7 cellular contexts compared by ENCODE assay signal in genomic region chr7:44849277-44850210, GRCh38. TPM values are rescaled to one million over a fixed set of nuclear protein-coding genes. Genes with fewer than 3 reads are reported as not detected.
DNase-seq lines count a peak whose midpoint lies in the region; ATAC-seq, FAIRE-seq and TF ChIP-seq lines count a peak whose summit lies in the region.

No MANE protein-coding gene starts in this region.

- H3K36me3 ChIP-seq in DOHH2 (ENCODE audit: control insufficient read depth, low read length) = peaks cover 38% of the 10 kb centered on the region
- H3K36me3 ChIP-seq in MG63 = no peaks in the 10 kb centered on the region
- no peaks in the 10 kb centered on the region for H3K36me3 ChIP-seq in neutrophil

- H3K27me3 ChIP-seq in DOHH2 (ENCODE audit: control insufficient read depth, low read length) (no peaks in the 10 kb centered on the region), MG63 (no peaks in the 10 kb centered on the region), neutrophil (no peaks in the 10 kb centered on the region)

- peak overlapping the region; percentile 88 for H3K4me3 ChIP-seq in DOHH2 (ENCODE audit: low read length)
- peak overlapping the region; percentile 73 for H3K4me3 ChIP-seq in MG63
- H3K4me3 ChIP-seq in neutrophil (ENCODE audit: low read depth in 1 of 2, low read length in 1 of 2) = no peak overlapping the region

- H3F3A ChIP-seq in DOHH2 (ENCODE audit: control insufficient read depth, insufficient read depth) = peaks cover 25% of the 10 kb centered on the region

- H3K9me2 ChIP-seq in DOHH2 (replicated peaks; ENCODE audit: control insufficient read depth, low read length) = no peaks in the 10 kb centered on the region

- H3K4me1 Mint-ChIP-seq in MCF 10A (ENCODE audit: insufficient read depth, unreplicated experiment) = peaks cover 11% of the 10 kb centered on the region

- POLR2A ChIA-PET in MCF 10A (lab: Yijun Ruan, JAX) = interaction anchor here (0.6 to 8.1 kb wide), 14 partner anchors 18 to 276 kb away, joined by 3 to 140 read pairs (median 10); partner anchors contain the start of genes DDX56, PPIA, PURB and TBRG4

- CTCF ChIA-PET in MCF 10A (lab: Yijun Ruan, JAX) = interaction anchor here (0.6 to 1.9 kb wide), 10 partner anchors 8 to 286 kb away, joined by 3 to 11 read pairs (median 6); no protein-coding TSS in a partner anchor

- intact Hi-C loops in MCF 10A (cut with micrococcal nuclease) = loop anchor here (5.0 to 10.0 kb wide), 2 partner anchors 77 to 175 kb away; no protein-coding TSS in a partner anchor

- no peak overlapping the region for H3K27ac Mint-ChIP-seq in MCF 10A (ENCODE audit: low read depth, unreplicated experiment)

- H3K4me1 ChIP-seq in DOHH2 (ENCODE audit: control insufficient read depth, low read length) = peaks cover 29% of the 10 kb centered on the region
- peaks cover 53 to 55% of the 10 kb centered on the region in 2 experiments for H3K4me1 ChIP-seq in neutrophil (ENCODE audit: control insufficient read depth in 1 of 2, insufficient read depth in 1 of 2, low read depth in 1 of 2, low read length in 1 of 2)

- H4K20me1 ChIP-seq in DOHH2 (ENCODE audit: control insufficient read depth, insufficient read depth, low read depth, low read length) = peaks cover 21% of the 10 kb centered on the region

- no TSS peak for BruUV-seq in MCF 10A (replicated peaks; lab: Mats Ljungman, UMichigan)

- H3K4me2 ChIP-seq in DOHH2 (ENCODE audit: low read length) = peak overlapping the region; percentile 80

- no peak for ATAC-seq in HG02763 (IDR thresholded peaks at IDR 0.05; ENCODE audit: unreplicated experiment)

- peaks cover 47% of the 10 kb centered on the region for H3K79me2 ChIP-seq in DOHH2 (ENCODE audit: control insufficient read depth, low read length)

- peaks cover 12% of the 10 kb centered on the region for H3K36me3 Mint-ChIP-seq in MCF 10A (ENCODE audit: insufficient read depth, unreplicated experiment)

- TF ChIP-seq POLR2A in GM12892 (IDR thresholded peaks at IDR 0.05; ENCODE audit: low read depth, low read length) = no peak

- no peak for FAIRE-seq in GM12892 (lab: Jason Lieb, UNC)

- no peaks in the 10 kb centered on the region for H3K9me3 ChIP-seq in DOHH2 (ENCODE audit: control insufficient read depth, insufficient read depth, low read length)
- H3K9me3 ChIP-seq in MG63 = no peaks in the 10 kb centered on the region
- H3K9me3 ChIP-seq in neutrophil = no peaks in the 10 kb centered on the region

- peak overlapping the region; percentile 87 for H3K4me3 Mint-ChIP-seq in MCF 10A (ENCODE audit: unreplicated experiment)

- TF ChIP-seq CTCF in DOHH2 (IDR thresholded peaks at IDR 0.05; ENCODE audit: low read depth, low read length, poor library complexity, severe bottlenecking) = no peak
- TF ChIP-seq CTCF in MCF 10A (IDR thresholded peaks at IDR 0.05; ENCODE audit: unreplicated experiment) = no peak
- no peak for TF ChIP-seq CTCF in neutrophil (IDR thresholded peaks at IDR 0.05)

- H3K27ac ChIP-seq in DOHH2 (ENCODE audit: low read depth, low read length) (0 out of 2 replicates have a peak overlapping the region, but pooled peaks have one; percentile 87), neutrophil (peak overlapping the region; percentile 99)

- no peaks in the 10 kb centered on the region for H3K9me3 Mint-ChIP-seq in MCF 10A (ENCODE audit: unreplicated experiment)

- no peaks in the 10 kb centered on the region for H3K27me3 Mint-ChIP-seq in MCF 10A (ENCODE audit: insufficient read depth, unreplicated experiment)

- DNase-seq in MG63 (no peak), MCF 10A (ENCODE audit: unreplicated experiment) (no peak), GM12892 (ENCODE audit: insufficient read length) (no peak)
- DNase-seq in central memory CD4-positive, alpha-beta T cell = no peak

RNA-seq across cellular contexts. Expression of gene H2AZ2, which starts 1.7 kb away (rescaled TPM):
- total RNA-seq in MG63 (2014; rRNA removed; shearing (Covaris generic); ENCODE audit: low replicate concordance) = 352 and 425 TPM in 2 replicates
- total RNA-seq in MCF 10A (2022) = 138 and 139 TPM in 2 replicates
- polyA plus RNA-seq in GM12892 (2012; ENCODE audit: missing spikeins) = 149 TPM

RNA-seq across cellular contexts. Expression of gene PURB, which starts 35.8 kb away (rescaled TPM):
- total RNA-seq in MG63 (2014; rRNA removed; shearing (Covaris generic); ENCODE audit: low replicate concordance) = 12.0 and 18.0 TPM in 2 replicates
- total RNA-seq in MCF 10A (2022) = 21.3 and 27.9 TPM in 2 replicates
- 10.8 TPM for polyA plus RNA-seq in GM12892 (2012; ENCODE audit: missing spikeins)

RNA-seq across cellular contexts. Expression of gene PPIA, which starts 53.1 kb away (rescaled TPM):
- 6,024 and 6,806 TPM in 2 replicates for total RNA-seq in MG63 (2014; rRNA removed; shearing (Covaris generic); ENCODE audit: low replicate concordance)
- total RNA-seq in MCF 10A (2022) = 2,090 and 2,238 TPM in 2 replicates
- polyA plus RNA-seq in GM12892 (2012; ENCODE audit: missing spikeins) = 3,328 TPM

Comparison
In these comparisons a context has a peak if more than half of its experiments do, and no peak if none do; other contexts are left out.
1. H3K4me3 ChIP-seq: peak in DOHH2 (single experiment) and MG63 (single experiment); none in neutrophil (0 of 2).